ENCODE assay signal across 8 cellular contexts in the genomic region with DNA sequence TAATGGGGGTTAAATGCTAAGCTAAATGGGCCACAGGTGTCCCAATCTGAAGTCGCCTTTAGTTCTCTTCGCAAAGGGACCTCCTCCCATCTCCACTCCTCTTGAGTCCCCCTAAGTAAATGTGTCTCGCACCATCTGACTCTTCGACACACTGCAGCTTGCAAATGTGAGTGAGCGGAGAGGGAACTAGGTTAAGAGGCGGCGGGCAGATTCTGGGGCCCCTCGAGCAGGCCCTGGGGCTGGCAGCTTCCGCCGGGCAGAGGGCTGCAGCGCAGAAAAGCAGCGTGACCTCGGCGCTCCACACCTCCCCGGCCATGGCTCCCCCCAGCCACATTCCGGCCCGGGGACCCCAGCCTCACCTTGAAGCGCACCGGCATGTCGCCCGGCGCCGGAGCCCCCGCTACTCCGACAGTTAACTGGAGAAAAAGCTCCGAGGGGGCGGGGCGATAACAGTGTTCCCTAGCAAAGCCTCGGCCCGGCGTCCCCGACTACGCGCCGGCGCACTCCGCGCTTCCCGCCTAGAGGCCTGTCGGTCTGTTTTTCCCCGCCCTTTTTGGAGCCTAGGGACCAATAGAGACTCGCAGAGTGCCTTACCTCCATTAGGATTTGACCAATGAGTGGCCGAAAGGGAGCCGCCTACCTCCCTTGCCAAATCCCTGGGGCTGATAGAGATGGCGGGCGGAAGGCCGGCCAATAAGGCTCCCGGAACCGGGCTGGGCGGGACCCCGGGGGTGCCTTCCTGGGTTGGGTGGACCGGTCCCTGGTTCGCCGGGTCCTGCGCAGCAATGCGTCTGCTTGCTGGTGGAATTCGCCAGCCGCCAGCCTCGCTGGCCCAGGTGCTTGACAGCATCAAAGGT. TPM values are rescaled to one million over a fixed set of nuclear protein-coding genes. Genes with fewer than 3 reads are reported as not detected.
DNase-seq lines count a peak whose midpoint lies in the region; ATAC-seq and TF ChIP-seq lines count a peak whose summit lies in the region.

A gene with protein sequence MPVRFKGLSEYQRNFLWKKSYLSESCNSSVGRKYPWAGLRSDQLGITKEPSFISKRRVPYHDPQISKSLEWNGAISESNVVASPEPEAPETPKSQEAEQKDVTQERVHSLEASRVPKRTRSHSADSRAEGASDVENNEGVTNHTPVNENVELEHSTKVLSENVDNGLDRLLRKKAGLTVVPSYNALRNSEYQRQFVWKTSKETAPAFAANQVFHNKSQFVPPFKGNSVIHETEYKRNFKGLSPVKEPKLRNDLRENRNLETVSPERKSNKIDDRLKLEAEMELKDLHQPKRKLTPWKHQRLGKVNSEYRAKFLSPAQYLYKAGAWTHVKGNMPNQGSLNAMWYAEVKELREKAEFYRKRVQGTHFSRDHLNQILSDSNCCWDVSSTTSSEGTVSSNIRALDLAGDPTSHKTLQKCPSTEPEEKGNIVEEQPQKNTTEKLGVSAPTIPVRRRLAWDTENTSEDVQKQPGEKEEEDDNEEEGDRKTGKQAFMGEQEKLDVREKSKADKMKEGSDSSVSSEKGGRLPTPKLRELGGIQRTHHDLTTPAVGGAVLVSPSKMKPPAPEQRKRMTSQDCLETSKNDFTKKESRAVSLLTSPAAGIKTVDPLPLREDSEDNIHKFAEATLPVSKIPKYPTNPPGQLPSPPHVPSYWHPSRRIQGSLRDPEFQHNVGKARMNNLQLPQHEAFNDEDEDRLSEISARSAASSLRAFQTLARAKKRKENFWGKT (minus strand): TSS at position 494 of the 857 bp plus-strand sequence. CDS start 117 bp downstream, at position 377.

- H3K4me3 ChIP-seq in DOHH2 (ENCODE audit: low read length): peak within 1 kb of the TSS; percentile 83
- peak within 1 kb of the TSS; percentile 71 for H3K4me3 ChIP-seq in GM23338
- H3K4me3 ChIP-seq in fibroblast of mammary gland (ENCODE audit: control insufficient read depth, low read depth, low read length): peak within 1 kb of the TSS; percentile 71

- H3K79me2 ChIP-seq in DOHH2 (ENCODE audit: control insufficient read depth, low read length) (peaks cover 8% of the 10 kb centered on the region), GM23338 (replicated peaks; ENCODE audit: insufficient read depth) (no peaks in the 10 kb centered on the region)

- H4K20me1 ChIP-seq in DOHH2 (ENCODE audit: control insufficient read depth, insufficient read depth, low read depth, low read length): no peaks in the 10 kb centered on the region
- H4K20me1 ChIP-seq in GM23338 (replicated peaks; ENCODE audit: insufficient read depth): no peaks in the 10 kb centered on the region

- H3K9me2 ChIP-seq in DOHH2 (replicated peaks; ENCODE audit: control insufficient read depth, low read length) (no peaks in the 10 kb centered on the region), GM23338 (ENCODE audit: insufficient read depth) (no peaks in the 10 kb centered on the region)

- POLR2A ChIA-PET in naive thymus-derived CD8-positive, alpha-beta T cell (lab: Charles Lee): interaction anchor here (0.6 to 1.1 kb wide), 8 partner anchors 25 to 475 kb away, joined by 3 to 4 read pairs (median 3); partner anchors contain the start of genes MDM2 and NUP107

- H3K4me3 Mint-ChIP-seq in GM23338: peak within 1 kb of the TSS; percentile 90
- peak within 1 kb of the TSS; percentile 84 to 93 (median 90) for H3K4me3 Mint-ChIP-seq in naive thymus-derived CD8-positive, alpha-beta T cell

- H3K27ac ChIP-seq in DOHH2 (ENCODE audit: low read depth, low read length): peak within 1 kb of the TSS; percentile 29; the same call in 1 of the 2 replicates
- peak within 1 kb of the TSS; percentile 55; the same call in 1 of the 2 replicates for H3K27ac ChIP-seq in GM23338 (ENCODE audit: low read depth)

- no peaks in the 10 kb centered on the region for H3K9me3 Mint-ChIP-seq in GM23338
- no peaks in the 10 kb centered on the region for H3K9me3 Mint-ChIP-seq in naive thymus-derived CD8-positive, alpha-beta T cell

- no peaks in the 10 kb centered on the region; the same call in 2 of the 3 replicates for H3K36me3 Mint-ChIP-seq in GM23338 (ENCODE audit: low read depth)
- peaks cover 0 to 22% (median 2%) of the 10 kb centered on the region in 3 donors for H3K36me3 Mint-ChIP-seq in naive thymus-derived CD8-positive, alpha-beta T cell

- ATAC-seq in GM23338: peak; percentile 94
- peak; percentile 95 for ATAC-seq in naive thymus-derived CD8-positive, alpha-beta T cell

- H3K4me2 ChIP-seq in DOHH2 (ENCODE audit: low read length) (peak within 1 kb of the TSS; percentile 87), GM23338 (peak within 1 kb of the TSS; percentile 91)

- DNase-seq in GM23338 (ENCODE audit: low spot score) (peak; percentile 100), LHCN-M2 (ENCODE audit: low read depth) (peak; percentile 98), RPMI8226 (peak; percentile 97), fibroblast of mammary gland (ENCODE audit: low read depth) (peak; percentile 97)
- DNase-seq in activated T-helper 1 cell treated with anti-CD3 and anti-CD28 coated beads, Interleukin-2, amount 50 U/mL, for 16 hours (ENCODE audit: low read depth in 1 of 2, low spot score in 1 of 2): peak; percentile 86 to 91
- DNase-seq in naive thymus-derived CD8-positive, alpha-beta T cell: peak; percentile 93 to 98 (median 94)
- DNase-seq in stimulated activated naive CD4-positive, alpha-beta T cell (lab: John Stamatoyannopoulos, UW): peak; percentile 90 to 98 (median 93)

- H3K27me3 ChIP-seq in DOHH2 (ENCODE audit: control insufficient read depth, low read length) (no peaks in the 10 kb centered on the region), GM23338 (ENCODE audit: insufficient read depth) (no peaks in the 10 kb centered on the region)

- peak within 1 kb of the TSS; percentile 92; the same call in 1 of the 2 replicates for H3K27ac Mint-ChIP-seq in GM23338
- H3K27ac Mint-ChIP-seq in naive thymus-derived CD8-positive, alpha-beta T cell: peak within 1 kb of the TSS; percentile 75 to 94 (median 92)

- H3F3A ChIP-seq in DOHH2 (ENCODE audit: control insufficient read depth, insufficient read depth) (no peaks in the 10 kb centered on the region), GM23338 (replicated peaks; ENCODE audit: low read depth) (0 out of 2 replicates have a peak, but pooled peaks cover 5% of the 10 kb centered on the region)

- peak within 1 kb of the TSS; percentile 92 for H2AFZ ChIP-seq in GM23338

- H3K27me3 Mint-ChIP-seq in GM23338 (ENCODE audit: insufficient read depth, low read depth, poor library complexity): peaks cover 2% of the 10 kb centered on the region
- no peaks in the 10 kb centered on the region for H3K27me3 Mint-ChIP-seq in naive thymus-derived CD8-positive, alpha-beta T cell

- H3K4me1 Mint-ChIP-seq in GM23338: peaks cover 51% of the 10 kb centered on the region
- peaks cover 27 to 65% (median 54%) of the 10 kb centered on the region in 4 donors for H3K4me1 Mint-ChIP-seq in naive thymus-derived CD8-positive, alpha-beta T cell

- H3K4me1 ChIP-seq in DOHH2 (ENCODE audit: control insufficient read depth, low read length) (peaks cover 16% of the 10 kb centered on the region), GM23338 (ENCODE audit: insufficient read depth) (peaks cover 24% of the 10 kb centered on the region)

- no peaks in the 10 kb centered on the region for H3K9me3 ChIP-seq in DOHH2 (ENCODE audit: control insufficient read depth, insufficient read depth, low read length)

- H3K36me3 ChIP-seq in DOHH2 (ENCODE audit: control insufficient read depth, low read length) (peaks cover 25% of the 10 kb centered on the region), GM23338 (ENCODE audit: insufficient read depth) (no peaks in the 10 kb centered on the region)

- TF ChIP-seq CTCF in DOHH2 (IDR thresholded peaks at IDR 0.05; ENCODE audit: low read depth, low read length, poor library complexity, severe bottlenecking): no peak
- TF ChIP-seq CTCF in GM23338 (conservative IDR thresholded peaks at IDR 0.05; ENCODE audit: low read depth in 2 of 2): no peak
- TF ChIP-seq CTCF in fibroblast of mammary gland (conservative IDR thresholded peaks at IDR 0.05; ENCODE audit: control insufficient read depth, insufficient read depth, low read depth, low read length): no peak

TF ChIP-seq in GM23338, 12 proteins besides CTCF, POLR2A, EP300 and RAD21:
- TF ChIP-seq POLR2AphosphoS5 (IDR thresholded peaks at IDR 0.05; ENCODE audit: low read depth) (peak; percentile 59), NANOG (IDR thresholded peaks at IDR 0.05; ENCODE audit: borderline replicate concordance) (no peak)
TF ChIP-seq in GM23338: peak in this region for 1.

RNA-seq across cellular contexts. Expression of the gene that starts here (rescaled TPM):
- total RNA-seq in GM23338 (2014; rRNA removed; shearing (Covaris generic)): 18.9 and 23.3 TPM in 2 replicates
- 11.6 and 13.6 TPM in 2 replicates for polyA plus RNA-seq in GM23338 (2016; fragmentation: Nextera tagmentation; extraction: Ambion mirVana)
- 14.6 and 18.7 TPM in 2 replicates for total RNA-seq in LHCN-M2 (2014; rRNA removed)
- 2.2 TPM for polyA plus RNA-seq in LHCN-M2 (2012)
- total RNA-seq in naive thymus-derived CD8-positive, alpha-beta T cell: 10 to 100 TPM; 28.2 to 34.6 TPM
- polyA plus RNA-seq in naive thymus-derived CD8-positive, alpha-beta T cell: 10 to 100 TPM; 16.2 to 20.8 (median 17.8) TPM

Comparison
In these comparisons a context has a peak if more than half of its experiments do, and no peak if none do; other contexts are left out.
1. Peak in every context shown above with its lines: DNase-seq, ATAC-seq, H3K4me3 ChIP-seq and H3K27ac ChIP-seq.